In genomic region chr4:112214397-112215264, GRCh38 we compare ENCODE assay signal across 8 cellular contexts. TPM values are rescaled to one million over a fixed set of nuclear protein-coding genes. Genes with fewer than 3 reads are reported as not detected.
DNase-seq lines count a peak whose midpoint lies in the region; TF ChIP-seq lines count a peak whose summit lies in the region.

No MANE protein-coding gene starts in this region.

- no peak for DNase-seq in AG09309 (ENCODE audit: low read depth)
- DNase-seq in NCI-H526 (lab: John Stamatoyannopoulos, UW): peak; percentile 2 to 50
- peak; percentile 51 for DNase-seq in dermis blood vessel endothelial cell
- peak; percentile 37 for DNase-seq in renal cortical epithelial cell (ENCODE audit: low read depth)
- DNase-seq in anterior cingulate cortex (lab: John Stamatoyannopoulos, UW): no peak
- no peak for DNase-seq in NCI-H2107 (lab: John Stamatoyannopoulos, UW)
- no peak for DNase-seq in cerebellar nuclear complex (lab: John Stamatoyannopoulos, UW)

- no peak overlapping the region for H3K4me3 ChIP-seq in AG09309 (ENCODE audit: control insufficient read depth, low read depth, low read length)

- peak; percentile 32 for TF ChIP-seq CTCF in AG09309 (IDR thresholded peaks at IDR 0.05; ENCODE audit: control insufficient read depth, insufficient read depth, low read depth, low read length, missing control alignments)
- TF ChIP-seq CTCF in GM12873 (IDR thresholded peaks at IDR 0.05; ENCODE audit: insufficient read depth, low read depth, low read length, missing control alignments): peak; percentile 37

RNA-seq across cellular contexts. Expression of gene AP1AR, which starts 17.0 kb away (rescaled TPM):
- total RNA-seq in dermis blood vessel endothelial cell: 37.7 and 39.3 TPM in 2 replicates
- 23.6 and 31.6 TPM in 2 replicates for total RNA-seq in renal cortical epithelial cell

Comparison
In these comparisons a context has a peak if more than half of its experiments do, and no peak if none do; other contexts are left out.
1. DNase-seq: peak in NCI-H526 (2 of 2), dermis blood vessel endothelial cell (single experiment) and renal cortical epithelial cell (single experiment); none in AG09309 (single experiment), anterior cingulate cortex (0 of 58), NCI-H2107 (single experiment) and cerebellar nuclear complex (0 of 2).